Comparison of ENCODE assay signal across 8 cellular contexts in genomic region chr17:67491009-67491677, GRCh38.
DNase-seq lines count a peak whose midpoint lies in the region; ATAC-seq, FAIRE-seq and TF ChIP-seq lines count a peak whose summit lies in the region.

No MANE protein-coding gene starts in this region.

- no peaks in the 10 kb centered on the region for H4K20me1 ChIP-seq in endothelial cell of umbilical vein (replicated peaks; ENCODE audit: control insufficient read depth, extremely low read depth, insufficient read depth, low read length)

- H3K36me3 Mint-ChIP-seq in activated T-helper 2 cell treated with anti-CD3 and anti-CD28 coated beads, Interferon-gamma antibody, Interleukin-2, Interleukin-4, amounts not matched to agents 10 μg/mL and 5 μg/mL and 100 μg/mL, durations not matched to agents 14 hours and 24 hours and 36 hours (ENCODE audit: low read depth): no peaks in the 10 kb centered on the region

- in situ Hi-C loops in Panc1 (cut with HindIII; ENCODE audit: low pct_unique_long_range_greater_than_20kb, low sequenced_read_pairs): no loop called here

- H3K36me3 ChIP-seq in Panc1 (ENCODE audit: control insufficient read depth, insufficient read depth, low read length) (no peaks in the 10 kb centered on the region), endothelial cell of umbilical vein (ENCODE audit: control insufficient read depth in 2 of 2, extremely low read depth in 1 of 2, insufficient read depth in 2 of 2, low read length in 2 of 2) (no peaks in the 10 kb centered on the region), mesodermal cell (ENCODE audit: control insufficient read depth, insufficient read depth, low read length) (no peaks in the 10 kb centered on the region), upper lobe of right lung (no peaks in the 10 kb centered on the region)

- H3K27ac ChIP-seq in Panc1 (ENCODE audit: low read length) (0 out of 2 replicates have a peak overlapping the region, but pooled peaks have one; percentile 29), endothelial cell of umbilical vein (ENCODE audit: insufficient read depth, low read depth, low read length) (no peak overlapping the region), mesodermal cell (ENCODE audit: low read depth, low read length, severe bottlenecking) (peak overlapping the region; percentile 50), upper lobe of right lung (no peak overlapping the region)

- H3K9me3 ChIP-seq in Panc1 (ENCODE audit: control insufficient read depth, insufficient read depth, low read depth, low read length): no peaks in the 10 kb centered on the region
- H3K9me3 ChIP-seq in endothelial cell of umbilical vein (replicated peaks; ENCODE audit: control insufficient read depth, insufficient read depth, low read length): no peaks in the 10 kb centered on the region
- H3K9me3 ChIP-seq in mesodermal cell (ENCODE audit: control insufficient read depth, low read length): peaks cover 3% of the 10 kb centered on the region
- no peaks in the 10 kb centered on the region for H3K9me3 ChIP-seq in upper lobe of right lung

- no peak overlapping the region for H3K9ac ChIP-seq in endothelial cell of umbilical vein (replicated peaks; ENCODE audit: extremely low read depth, insufficient read depth, low read length)

- TF ChIP-seq CTCF in Panc1 (IDR thresholded peaks at IDR 0.05): no peak
- no peak for TF ChIP-seq CTCF in endothelial cell of umbilical vein (IDR thresholded peaks at IDR 0.05; ENCODE audit: extremely low read depth in 1 of 2, insufficient read depth in 1 of 2, low read depth in 1 of 2, low read length in 2 of 2)
- no peak for TF ChIP-seq CTCF in upper lobe of right lung (IDR thresholded peaks at IDR 0.05)

- FAIRE-seq in endothelial cell of umbilical vein (lab: Jason Lieb, UNC): no peak

- peaks cover 18% of the 10 kb centered on the region for H3K4me1 ChIP-seq in Panc1 (ENCODE audit: control insufficient read depth, insufficient read depth, low read length)
- no peaks in the 10 kb centered on the region for H3K4me1 ChIP-seq in endothelial cell of umbilical vein (ENCODE audit: control insufficient read depth, extremely low read depth, insufficient read depth, low read length)
- peaks cover 25% of the 10 kb centered on the region for H3K4me1 ChIP-seq in mesodermal cell (ENCODE audit: control insufficient read depth, insufficient read depth, low read length, poor library complexity, severe bottlenecking)
- peaks cover 15% of the 10 kb centered on the region for H3K4me1 ChIP-seq in upper lobe of right lung

- intact Hi-C loops in Panc1 (cut with micrococcal nuclease; ENCODE audit: unreplicated experiment): no loop called here
- intact Hi-C loops in endothelial cell of umbilical vein (cut with micrococcal nuclease): no loop called here
- intact Hi-C loops in upper lobe of right lung (cut with DNase I): no loop called here
- intact Hi-C loops in activated T-helper 2 cell treated with anti-CD3 and anti-CD28 coated beads, Interferon-gamma antibody, Interleukin-2, Interleukin-4, amounts not matched to agents 10 μg/mL and 5 μg/mL and 100 μg/mL, durations not matched to agents 14 hours and 24 hours and 36 hours (cut with micrococcal nuclease): no loop called here

- dilution Hi-C loops in endothelial cell of umbilical vein (cut with MboI; ENCODE audit: extremely low pct_ligation_motif_present, low sequenced_read_pairs): no loop called here

- H3K9me3 Mint-ChIP-seq in activated T-helper 2 cell treated with anti-CD3 and anti-CD28 coated beads, Interferon-gamma antibody, Interleukin-2, Interleukin-4, amounts not matched to agents 10 μg/mL and 5 μg/mL and 100 μg/mL, durations not matched to agents 14 hours and 24 hours and 36 hours: no peaks in the 10 kb centered on the region

- H3K4me1 Mint-ChIP-seq in activated T-helper 2 cell treated with anti-CD3 and anti-CD28 coated beads, Interferon-gamma antibody, Interleukin-2, Interleukin-4, amounts not matched to agents 10 μg/mL and 5 μg/mL and 100 μg/mL, durations not matched to agents 14 hours and 24 hours and 36 hours (ENCODE audit: low read depth): no peaks in the 10 kb centered on the region

- CTCF ChIA-PET in Panc1 (lab: Charles Lee) (interaction anchor here (0.6 kb wide), 1 partner anchor 15 kb away, joined by 7 read pairs; no protein-coding TSS in a partner anchor), endothelial cell of umbilical vein (lab: Charles Lee) (interaction anchor here (0.9 to 1.9 kb wide), 3 partner anchors 16 to 116 kb away, joined by 3 to 14 read pairs (median 4); no protein-coding TSS in a partner anchor)

- TF ChIP-seq POLR2A in endothelial cell of umbilical vein (IDR thresholded peaks at IDR 0.05; ENCODE audit: low read depth, low read length): no peak

- DNase-seq in GOT3 (lab: John Stamatoyannopoulos, UW): peak; percentile 49
- no peak for DNase-seq in Panc1 (ENCODE audit: low read depth, low spot score)
- peak; percentile 54 for DNase-seq in endothelial cell of umbilical vein (ENCODE audit: low read depth, low spot score)
- DNase-seq in upper lobe of right lung: peak; percentile 87
- DNase-seq in activated T-helper 2 cell treated with anti-CD3 and anti-CD28 coated beads, Interferon-gamma antibody, Interleukin-2, Interleukin-4, amounts not matched to agents 10 μg/mL and 5 μg/mL and 100 μg/mL, durations not matched to agents 14 hours and 24 hours and 36 hours (ENCODE audit: low spot score): no peak
- DNase-seq in HuH-7 (ENCODE audit: low spot score): no peak

- BruUV-seq in Panc1 (replicated peaks; lab: Mats Ljungman, UMichigan) (no TSS peak), endothelial cell of umbilical vein (replicated peaks; lab: Mats Ljungman, UMichigan) (no TSS peak)

- no peak overlapping the region for H3K27ac Mint-ChIP-seq in activated T-helper 2 cell treated with anti-CD3 and anti-CD28 coated beads, Interferon-gamma antibody, Interleukin-2, Interleukin-4, amounts not matched to agents 10 μg/mL and 5 μg/mL and 100 μg/mL, durations not matched to agents 14 hours and 24 hours and 36 hours

- ATAC-seq in Panc1 (peak; percentile 95), upper lobe of right lung (peak; percentile 96), GM21825 (IDR thresholded peaks at IDR 0.05; ENCODE audit: unreplicated experiment) (no peak)

- H3K4me3 Mint-ChIP-seq in activated T-helper 2 cell treated with anti-CD3 and anti-CD28 coated beads, Interferon-gamma antibody, Interleukin-2, Interleukin-4, amounts not matched to agents 10 μg/mL and 5 μg/mL and 100 μg/mL, durations not matched to agents 14 hours and 24 hours and 36 hours (ENCODE audit: low read depth): no peak overlapping the region

- no peak overlapping the region for H2AFZ ChIP-seq in endothelial cell of umbilical vein (ENCODE audit: low read depth, low read length)

- H3K4me3 ChIP-seq in Panc1 (ENCODE audit: low read depth in 2 of 2, low read length in 2 of 2) (peak overlapping the region; percentile 27 to 51), endothelial cell of umbilical vein (replicated peaks in 1 of 3; ENCODE audit: insufficient read depth in 1 of 3, low read depth in 1 of 3, low read length in 3 of 3) (no peak overlapping the region), mesodermal cell (ENCODE audit: extremely low read depth, insufficient read depth, low read length, poor library complexity, severe bottlenecking) (no peak overlapping the region), upper lobe of right lung (peak overlapping the region; percentile 0)

- H3K27me3 ChIP-seq in Panc1 (ENCODE audit: control insufficient read depth, insufficient read depth, low read length) (no peaks in the 10 kb centered on the region), endothelial cell of umbilical vein (ENCODE audit: control insufficient read depth in 2 of 2, insufficient read depth in 2 of 2, low read length in 2 of 2) (peaks cover 0 to 7% of the 10 kb centered on the region in 2 experiments), upper lobe of right lung (no peaks in the 10 kb centered on the region)

- POLR2A ChIA-PET in Panc1 (lab: Charles Lee): interaction anchor here (0.6 kb wide), 1 partner anchor 208 kb away, joined by 8 read pairs; no protein-coding TSS in a partner anchor
- POLR2A ChIA-PET in endothelial cell of umbilical vein (lab: Charles Lee): interaction anchor here (0.5 kb wide), 1 partner anchor 44 kb away, joined by 4 read pairs; no protein-coding TSS in a partner anchor

- WGBS in mesodermal cell (ENCODE audit: insufficient coverage in 2 of 2), 2 experiments: 61 to 74% methylated on average over 17 to 18 of the region's 18 CpGs

- H3K79me2 ChIP-seq in endothelial cell of umbilical vein (ENCODE audit: control insufficient read depth, insufficient read depth, low read length): no peaks in the 10 kb centered on the region

- H3K27me3 Mint-ChIP-seq in activated T-helper 2 cell treated with anti-CD3 and anti-CD28 coated beads, Interferon-gamma antibody, Interleukin-2, Interleukin-4, amounts not matched to agents 10 μg/mL and 5 μg/mL and 100 μg/mL, durations not matched to agents 14 hours and 24 hours and 36 hours (ENCODE audit: low read depth): peaks cover 2% of the 10 kb centered on the region

- H3K4me2 ChIP-seq in endothelial cell of umbilical vein (ENCODE audit: insufficient read depth, low read length): peak overlapping the region; percentile 35

- no peaks in the 10 kb centered on the region for H3K9me1 ChIP-seq in endothelial cell of umbilical vein (replicated peaks; ENCODE audit: control insufficient read depth, extremely low read depth, insufficient read depth, low read length)

TF ChIP-seq in endothelial cell of umbilical vein, 7 proteins besides CTCF, POLR2A, EP300 and RAD21:
- no peak for TF ChIP-seq MYC (IDR thresholded peaks at IDR 0.05; ENCODE audit: low read depth, low read length)
- TF ChIP-seq EZH2 (IDR thresholded peaks at IDR 0.05; ENCODE audit: borderline replicate concordance, low read depth, low read length, severe bottlenecking): no peak
- TF ChIP-seq POLR2AphosphoS5 (IDR thresholded peaks at IDR 0.05; ENCODE audit: insufficient read depth, low read depth, low read length): no peak
- no peak for TF ChIP-seq GATA2 (IDR thresholded peaks at IDR 0.05; ENCODE audit: insufficient read depth, insufficient read length, low read depth, low read length)
- TF ChIP-seq MAX (IDR thresholded peaks at IDR 0.05; ENCODE audit: insufficient read depth, insufficient read length): no peak
- TF ChIP-seq JUN (IDR thresholded peaks at IDR 0.05; ENCODE audit: borderline replicate concordance, insufficient read depth, insufficient read length, low read depth): no peak
- no peak for TF ChIP-seq FOS (IDR thresholded peaks at IDR 0.05; ENCODE audit: borderline replicate concordance, insufficient read depth, low read length)

Comparison
In these comparisons a context has a peak if more than half of its experiments do, and no peak if none do; other contexts are left out.
1. DNase-seq: peak in GOT3 (single experiment), endothelial cell of umbilical vein (single experiment) and upper lobe of right lung (single experiment); none in Panc1 (single experiment), activated T-helper 2 cell treated with anti-CD3 and anti-CD28 coated beads, Interferon-gamma antibody, Interleukin-2, Interleukin-4, amounts not matched to agents 10 μg/mL and 5 μg/mL and 100 μg/mL, durations not matched to agents 14 hours and 24 hours and 36 hours (single experiment) and HuH-7 (single experiment).
2. H3K27ac ChIP-seq: peak in Panc1 (single experiment) and mesodermal cell (single experiment); none in endothelial cell of umbilical vein (single experiment) and upper lobe of right lung (single experiment).
3. H3K4me3 ChIP-seq: peak in Panc1 (2 of 2) and upper lobe of right lung (single experiment); none in endothelial cell of umbilical vein (0 of 3) and mesodermal cell (single experiment).